Comparison of ENCODE assay signal across 9 cellular contexts in the genomic region with DNA sequence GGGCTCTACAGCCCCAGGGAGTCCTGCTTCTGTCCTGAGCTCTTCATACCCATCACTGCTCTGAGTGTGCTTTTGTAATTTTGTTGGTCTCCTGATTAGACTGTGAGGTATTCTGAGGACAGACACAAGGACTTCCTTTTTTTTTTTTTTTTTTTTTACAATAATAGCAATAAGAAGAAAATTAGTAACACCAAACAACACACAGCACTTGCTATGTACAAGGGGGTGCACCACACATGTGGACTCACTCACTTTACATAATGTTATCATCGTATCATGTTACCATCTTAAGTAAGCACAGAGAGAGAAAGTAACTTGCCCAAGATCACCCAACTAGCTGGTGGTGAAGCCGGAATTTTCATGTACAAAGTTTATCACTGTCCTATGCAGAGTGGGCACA. TPM values are rescaled to one million over a fixed set of nuclear protein-coding genes. Genes with fewer than 3 reads are reported as not detected.
DNase-seq lines count a peak whose midpoint lies in the region; ATAC-seq lines count a peak whose summit lies in the region.
"Had no signal": no experiment of that assay in that cellular context is flagged by ENCODE, and none has a peak within 500 bp of the region (broad histone marks: within the 10 kb centered on the region; RNA-seq: fewer than 3 reads in every experiment).

No MANE protein-coding gene starts in this region.

- no peak overlapping the region for H2BK120ac ChIP-seq in mesendoderm (ENCODE audit: low read depth, low read length)

- no peak for ATAC-seq in HG02884 (IDR thresholded peaks at IDR 0.05; ENCODE audit: unreplicated experiment)
- no peak for ATAC-seq in HG03342 (IDR thresholded peaks at IDR 0.05; ENCODE audit: unreplicated experiment)
- ATAC-seq in GM21576 (IDR thresholded peaks at IDR 0.05; ENCODE audit: unreplicated experiment) = no peak
- no peak for ATAC-seq in HG03521 (IDR thresholded peaks at IDR 0.05; ENCODE audit: unreplicated experiment)

- H4K8ac ChIP-seq in mesendoderm (ENCODE audit: low read depth, low read length) = no peak overlapping the region

- H4K5ac ChIP-seq in mesendoderm (ENCODE audit: low read length) = no peak overlapping the region

- no peak overlapping the region for H3K23ac ChIP-seq in mesendoderm (ENCODE audit: low read length)

- no peaks in the 10 kb centered on the region for H3K79me1 ChIP-seq in mesendoderm (ENCODE audit: low read length)

- peak overlapping the region; percentile 54 for H3K18ac ChIP-seq in mesendoderm (ENCODE audit: low read length)

- peaks cover 81 to 98% (median 89%) of the 10 kb centered on the region in 10 experiments for H3K4me1 ChIP-seq in BLaER1 treated with 17β-estradiol and CSF1 and Interleukin-3, amounts not matched to agents 10 nM and 100 nM
- H3K4me1 ChIP-seq in adipocyte (ENCODE audit: control insufficient read depth, insufficient read depth, low read length) (peaks cover 42% of the 10 kb centered on the region), mesendoderm (ENCODE audit: control insufficient read depth, low read depth, low read length) (peaks cover 27% of the 10 kb centered on the region)

- H4K20me1 ChIP-seq in BLaER1 treated with 17β-estradiol and CSF1 and Interleukin-3, amounts not matched to agents 10 nM and 100 nM = peaks cover 0 to 76% (median 11%) of the 10 kb centered on the region in 11 experiments; a peak in 17 of 22 replicates

- H2BK5ac ChIP-seq in mesendoderm (ENCODE audit: low read length) = no peak overlapping the region

- H2AK5ac ChIP-seq in mesendoderm (ENCODE audit: low read length) = no peak overlapping the region

- H3K4ac ChIP-seq in mesendoderm (ENCODE audit: low read depth, low read length) = no peak overlapping the region

- H3K36me3 ChIP-seq in BLaER1 treated with 17β-estradiol and CSF1 and Interleukin-3, amounts not matched to agents 10 nM and 100 nM = peaks cover 59 to 86% (median 71%) of the 10 kb centered on the region in 11 experiments
- H3K36me3 ChIP-seq in adipocyte (ENCODE audit: control insufficient read depth, insufficient read depth, low read length, severe bottlenecking) (no peaks in the 10 kb centered on the region), mesendoderm (ENCODE audit: control insufficient read depth, insufficient read depth, low read length) (no peaks in the 10 kb centered on the region)

- H3K79me2 ChIP-seq in mesendoderm (ENCODE audit: control insufficient read depth, insufficient read depth, low read length) = no peaks in the 10 kb centered on the region

- peak overlapping the region in 7 of 11 experiments; percentile 25 to 64 (median 38); a peak in 7 of 22 replicates for H3K9ac ChIP-seq in BLaER1 treated with 17β-estradiol and CSF1 and Interleukin-3, amounts not matched to agents 10 nM and 100 nM
- H3K9ac ChIP-seq in adipocyte (ENCODE audit: low read length) (peak overlapping the region; percentile 8), mesendoderm (ENCODE audit: low read length) (no peak overlapping the region)

- no peak overlapping the region for H3K56ac ChIP-seq in mesendoderm (ENCODE audit: low read length)

- no CpG with 5 or more reads among the region's 2 CpGs for WGBS in mesendoderm (ENCODE audit: extremely low coverage, insufficient coverage, low lambda C conversion rate)

- no peak overlapping the region for H2BK15ac ChIP-seq in mesendoderm (replicated peaks; ENCODE audit: low read depth)

- peak overlapping the region; percentile 22 to 94 (median 86); a peak in 20 of 22 replicates for H3K27ac ChIP-seq in BLaER1 treated with 17β-estradiol and CSF1 and Interleukin-3, amounts not matched to agents 10 nM and 100 nM
- H3K27ac ChIP-seq in mesendoderm (ENCODE audit: low read depth, low read length) = no peak overlapping the region

- H3K9me3 ChIP-seq in BLaER1 treated with 17β-estradiol and CSF1 and Interleukin-3, amounts not matched to agents 10 nM and 100 nM (replicated peaks in 1 of 11) = no peaks in the 10 kb centered on the region
- H3K9me3 ChIP-seq in adipocyte (ENCODE audit: control insufficient read depth, low read length) = no peaks in the 10 kb centered on the region

- no peaks in the 10 kb centered on the region for H3K27me3 ChIP-seq in BLaER1 treated with 17β-estradiol and CSF1 and Interleukin-3, amounts not matched to agents 10 nM and 100 nM
- H3K27me3 ChIP-seq in adipocyte (replicated peaks; ENCODE audit: control insufficient read depth, insufficient read depth, low read length) (no peaks in the 10 kb centered on the region), mesendoderm (ENCODE audit: insufficient read depth, low read length, poor library complexity) (no peaks in the 10 kb centered on the region)

- H3K4me2 ChIP-seq in BLaER1 treated with 17β-estradiol and CSF1 and Interleukin-3, amounts not matched to agents 10 nM and 100 nM = peak overlapping the region in 10 of 11 experiments; percentile 10 to 97 (median 86); a peak in 15 of 22 replicates
- no peak overlapping the region for H3K4me2 ChIP-seq in mesendoderm (ENCODE audit: low read length)

- no peak overlapping the region for H3K4me3 ChIP-seq in BLaER1 treated with 17β-estradiol and CSF1 and Interleukin-3, amounts not matched to agents 10 nM and 100 nM
- H3K4me3 ChIP-seq in adipocyte (ENCODE audit: low read length) = peak overlapping the region; percentile 54
- no peak overlapping the region for H3K4me3 ChIP-seq in mesendoderm (ENCODE audit: low read length)

- peak; percentile 53 for DNase-seq in H4 (ENCODE audit: low spot score)
- no peak for DNase-seq in adipocyte (ENCODE audit: low read depth)
- DNase-seq in mesendoderm = no peak
- DNase-seq: EL had no signal

RNA-seq across cellular contexts. Expression of a gene that starts 34.5 kb away (rescaled TPM):
- 0.35 TPM in 1 of 2 replicates, not detected in the other for total RNA-seq in H4 (2014; rRNA removed; shearing (Covaris generic))
- polyA plus RNA-seq in mesendoderm (2013, experiment 1 of 2) = 5.9 TPM
- 6.3 TPM for polyA plus RNA-seq in mesendoderm (2013, experiment 2 of 2)
